17 cellular contexts compared by ENCODE assay signal in genomic region chr10:60399343-60399742, GRCh38. TPM values are rescaled to one million over a fixed set of nuclear protein-coding genes. Genes with fewer than 3 reads are reported as not detected.
DNase-seq lines count a peak whose midpoint lies in the region; ATAC-seq and TF ChIP-seq lines count a peak whose summit lies in the region.
"Had no signal": no experiment of that assay in that cellular context is flagged by ENCODE, and none has a peak within 500 bp of the region (broad histone marks: within the 10 kb centered on the region; RNA-seq: fewer than 3 reads in every experiment).

No MANE protein-coding gene starts in this region.

- H2AK5ac ChIP-seq in mesenchymal stem cell (ENCODE audit: low read length, severe bottlenecking) = no peak overlapping the region

- H4K91ac ChIP-seq in mesenchymal stem cell (ENCODE audit: low read length) = peak overlapping the region; percentile 61

- peaks cover 5% of the 10 kb centered on the region for H3K79me1 ChIP-seq in mesenchymal stem cell (replicated peaks; ENCODE audit: low read length, poor library complexity, severe bottlenecking)

- peaks cover 5% of the 10 kb centered on the region; the same call in 2 of the 3 replicates for H3K4me1 Mint-ChIP-seq in GM23338
- H3K4me1 Mint-ChIP-seq: CD4-positive, CD25-positive, alpha-beta regulatory T cell had no signal

- no peak overlapping the region for H3K4me3 Mint-ChIP-seq in GM23338
- H3K4me3 Mint-ChIP-seq: CD4-positive, CD25-positive, alpha-beta regulatory T cell had no signal

- no peaks in the 10 kb centered on the region for H3K36me3 Mint-ChIP-seq in GM23338 (ENCODE audit: low read depth)
- H3K36me3 Mint-ChIP-seq: CD4-positive, CD25-positive, alpha-beta regulatory T cell had no signal

- H3K27me3 ChIP-seq in GM23338 (ENCODE audit: insufficient read depth) = no peaks in the 10 kb centered on the region
- no peaks in the 10 kb centered on the region for H3K27me3 ChIP-seq in RWPE2 (ENCODE audit: insufficient read depth, poor library complexity, severe bottlenecking)
- no peaks in the 10 kb centered on the region for H3K27me3 ChIP-seq in mesenchymal stem cell (ENCODE audit: control insufficient read depth in 1 of 2, insufficient read depth in 1 of 2, low read length in 2 of 2)
- H3K27me3 ChIP-seq: esophagus squamous epithelium, left lung had no signal

- H3K27ac ChIP-seq in GM23338 (ENCODE audit: low read depth) (no peak overlapping the region), RWPE2 (ENCODE audit: poor library complexity, severe bottlenecking) (no peak overlapping the region), mesenchymal stem cell (ENCODE audit: low read length, poor library complexity, severe bottlenecking) (no peak overlapping the region)
- H3K27ac ChIP-seq: esophagus squamous epithelium, left lung had no signal

- DNase-seq in GM23338 (ENCODE audit: low spot score) (peak; percentile 10), NCI-H2081 (lab: John Stamatoyannopoulos, UW) (peak; percentile 34 to 72), RWPE2 (ENCODE audit: low spot score) (no peak), mesenchymal stem cell (no peak)
- DNase-seq: activated CD4-positive, alpha-beta T cell treated with anti-CD3 and anti-CD28 coated beads for 48 hours; activated effector memory CD4-positive, alpha-beta T cell treated with Interleukin-2 at 50 U/mL for 16 hours; CD4-positive, CD25-positive, alpha-beta regulatory T cell; DMS79 treated with DMSO at 0.1 percent for 48 hours; effector CD4-positive, alpha-beta T cell; esophagus squamous epithelium; left lung; NCI-H345 had no signal

- H3K27ac Mint-ChIP-seq in GM23338 = no peak overlapping the region; the same call in 1 of the 2 replicates
- H3K27ac Mint-ChIP-seq: CD4-positive, CD25-positive, alpha-beta regulatory T cell had no signal

- H3K14ac ChIP-seq in mesenchymal stem cell (ENCODE audit: low read length in 2 of 2) = no peak overlapping the region

- H3F3A ChIP-seq in GM23338 (replicated peaks; ENCODE audit: low read depth) = no peaks in the 10 kb centered on the region

- no peak overlapping the region for H2BK12ac ChIP-seq in mesenchymal stem cell (ENCODE audit: low read length in 2 of 2)

- H3K36me3 ChIP-seq in GM23338 (ENCODE audit: insufficient read depth) = no peaks in the 10 kb centered on the region
- no peaks in the 10 kb centered on the region for H3K36me3 ChIP-seq in RWPE2 (ENCODE audit: low read depth)
- no peaks in the 10 kb centered on the region for H3K36me3 ChIP-seq in mesenchymal stem cell (ENCODE audit: control insufficient read depth in 1 of 2, insufficient read depth in 2 of 2, low read depth in 1 of 2, low read length in 2 of 2)
- H3K36me3 ChIP-seq: esophagus squamous epithelium, left lung had no signal

- no peaks in the 10 kb centered on the region for H4K20me1 ChIP-seq in GM23338 (replicated peaks; ENCODE audit: insufficient read depth)

- 85% methylated on average over 6 of the region's 8 CpGs for WGBS in mesenchymal stem cell

- H3K18ac ChIP-seq in mesenchymal stem cell (ENCODE audit: low read depth in 1 of 2, low read length in 2 of 2) = no peak overlapping the region

- no peak overlapping the region for H4K8ac ChIP-seq in mesenchymal stem cell (ENCODE audit: low read length)

- H3K27me3 Mint-ChIP-seq in GM23338 (ENCODE audit: insufficient read depth, low read depth, poor library complexity) = peaks cover 1% of the 10 kb centered on the region
- H3K27me3 Mint-ChIP-seq: CD4-positive, CD25-positive, alpha-beta regulatory T cell had no signal

- peak overlapping the region in 1 of 2 experiments; percentile 9 for H3K23ac ChIP-seq in mesenchymal stem cell (ENCODE audit: low read length in 2 of 2)

- H2BK120ac ChIP-seq in mesenchymal stem cell (ENCODE audit: low read depth, low read length) = no peak overlapping the region

- no peak overlapping the region for H2BK5ac ChIP-seq in mesenchymal stem cell (ENCODE audit: low read depth, low read length, poor library complexity, severe bottlenecking)

- H3K4ac ChIP-seq in mesenchymal stem cell (ENCODE audit: low read depth in 1 of 2, low read length in 2 of 2) = no peak overlapping the region

- TF ChIP-seq CTCF in GM23338 (conservative IDR thresholded peaks at IDR 0.05; ENCODE audit: low read depth in 2 of 2) (no peak), RWPE2 (IDR thresholded peaks at IDR 0.05; ENCODE audit: poor library complexity, severe bottlenecking) (no peak)

- H3K9me3 ChIP-seq in RWPE2 (ENCODE audit: severe bottlenecking) (no peaks in the 10 kb centered on the region), mesenchymal stem cell (ENCODE audit: control insufficient read depth, low read length) (peaks cover 15% of the 10 kb centered on the region)
- H3K9me3 ChIP-seq: esophagus squamous epithelium, left lung had no signal

- ATAC-seq in GM23338 = peak; percentile 53
- ATAC-seq in RWPE2 (ENCODE audit: low read depth) = peak; percentile 40; the same call in 1 of the 3 replicates
- ATAC-seq in HG02588 (IDR thresholded peaks at IDR 0.05; ENCODE audit: unreplicated experiment) = no peak
- ATAC-seq in HG02678 (IDR thresholded peaks at IDR 0.05; ENCODE audit: unreplicated experiment) = no peak
- no peak for ATAC-seq in GM18498 (IDR thresholded peaks at IDR 0.05; ENCODE audit: unreplicated experiment)
- ATAC-seq: K562, left lung, Right ventricle myocardium inferior had no signal

- H3K9me2 ChIP-seq in GM23338 (ENCODE audit: insufficient read depth) = no peaks in the 10 kb centered on the region

- no peak overlapping the region for H2BK15ac ChIP-seq in mesenchymal stem cell (ENCODE audit: low read depth, poor library complexity, severe bottlenecking)

- H3K4me1 ChIP-seq in GM23338 (ENCODE audit: insufficient read depth) = peaks cover 3% of the 10 kb centered on the region; the same call in 1 of the 2 replicates
- H3K4me1 ChIP-seq in RWPE2 (ENCODE audit: insufficient read depth, poor library complexity, severe bottlenecking) = peaks cover 16% of the 10 kb centered on the region
- H3K4me1 ChIP-seq in mesenchymal stem cell (ENCODE audit: control insufficient read depth, insufficient read depth, low read depth, low read length) = no peaks in the 10 kb centered on the region
- H3K4me1 ChIP-seq: left lung had no signal

- H3K9me3 Mint-ChIP-seq in GM23338 = no peaks in the 10 kb centered on the region

- H3K4me3 ChIP-seq in GM23338 (no peak overlapping the region), RWPE2 (ENCODE audit: severe bottlenecking) (no peak overlapping the region), mesenchymal stem cell (ENCODE audit: insufficient read depth in 1 of 2, low read depth in 1 of 2, low read length in 2 of 2) (no peak overlapping the region)
- H3K4me3 ChIP-seq: esophagus squamous epithelium, K562, left lung had no signal

- H2AFZ ChIP-seq in GM23338 = no peak overlapping the region
- H2AFZ ChIP-seq in mesenchymal stem cell (ENCODE audit: low read depth, low read length) = no peak overlapping the region

- no peaks in the 10 kb centered on the region for H3K79me2 ChIP-seq in GM23338 (replicated peaks; ENCODE audit: insufficient read depth)

- H3K4me2 ChIP-seq in GM23338 (no peak overlapping the region), mesenchymal stem cell (ENCODE audit: low read length, poor library complexity, severe bottlenecking) (no peak overlapping the region)

- H3K9ac ChIP-seq in mesenchymal stem cell (ENCODE audit: low read length) = no peak overlapping the region

TF ChIP-seq in GM23338, 12 proteins besides CTCF, POLR2A, EP300 and RAD21 (continues in another document):
- TF ChIP-seq EZH2 (IDR thresholded peaks at IDR 0.05; ENCODE audit: low read depth, unreplicated experiment) = no peak
- no peak for TF ChIP-seq REST (IDR thresholded peaks at IDR 0.05; ENCODE audit: unreplicated experiment)

RNA-seq across cellular contexts. Expression of gene ANK3, which starts 9.7 kb away (rescaled TPM):
- 70.5 and 85.2 TPM in 2 replicates for total RNA-seq in GM23338 (2014; rRNA removed; shearing (Covaris generic))
- 41.4 and 46.5 TPM in 2 replicates for polyA plus RNA-seq in GM23338 (2016; fragmentation: Nextera tagmentation; extraction: Ambion mirVana)
- 88.0 TPM for polyA plus RNA-seq in mesenchymal stem cell (2013, experiment 1 of 2)
- 80.8 TPM for polyA plus RNA-seq in mesenchymal stem cell (2013, experiment 2 of 2)

Comparison
In these comparisons a context has a peak if more than half of its experiments do, and no peak if none do; other contexts are left out.
1. ATAC-seq: peak in GM23338 (single experiment) and RWPE2 (single experiment); none in HG02588 (single experiment), HG02678 (single experiment) and GM18498 (single experiment).
2. DNase-seq: peak in GM23338 (single experiment) and NCI-H2081 (2 of 2); none in RWPE2 (single experiment) and mesenchymal stem cell (single experiment).